ENCODE assay signal across 1 cellular context in the genomic region with DNA sequence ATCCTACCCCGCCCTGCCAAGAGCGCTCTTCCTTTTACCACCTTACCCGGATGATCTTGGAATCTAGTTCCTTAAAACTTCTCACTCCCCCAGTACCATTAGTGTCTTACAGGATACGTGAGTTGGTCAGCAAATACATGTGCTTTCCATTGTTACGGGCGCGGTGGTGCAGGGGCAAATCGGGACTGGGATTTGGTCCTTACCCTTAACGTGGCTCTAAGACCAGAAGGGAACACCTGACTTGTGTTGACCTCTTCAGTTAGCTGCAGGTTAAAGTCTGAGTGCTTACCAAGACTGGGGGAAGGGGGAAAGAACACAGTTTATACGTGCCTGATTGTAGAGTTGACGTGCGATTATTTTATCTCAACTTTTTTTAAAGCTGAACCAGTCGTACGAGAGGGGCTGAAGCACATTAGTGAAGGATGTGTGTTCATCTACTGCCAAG.
TF ChIP-seq lines count a peak whose summit lies in the region.

No MANE protein-coding gene starts in this region.

TF ChIP-seq in H1, 55 proteins besides CTCF, POLR2A, EP300 and RAD21:
- TF ChIP-seq SIN3A (conservative IDR thresholded peaks at IDR 0.05 in 1 of 2, IDR thresholded peaks at IDR 0.05 in 1 of 2; ENCODE audit: low read depth in 1 of 2, low read length in 2 of 2) (peak in 1 of 2 experiments; percentile 63; a peak in 1 of 4 replicates), ZNF274 (IDR thresholded peaks at IDR 0.05; ENCODE audit: borderline replicate concordance, extremely low read depth, low read length) (no peak), SAP30 (IDR thresholded peaks at IDR 0.05; ENCODE audit: insufficient read depth, insufficient replicate concordance, low read length) (no peak), SP1 (IDR thresholded peaks at IDR 0.05; ENCODE audit: low read depth, low read length) (no peak), MAFK (IDR thresholded peaks at IDR 0.05; ENCODE audit: low read depth, low read length) (no peak), SUZ12 (IDR thresholded peaks at IDR 0.05; ENCODE audit: low read length) (no peak), BRCA1 (IDR thresholded peaks at IDR 0.05; ENCODE audit: low read depth, low read length) (no peak), CHD2 (IDR thresholded peaks at IDR 0.05; ENCODE audit: low read length) (0 out of 2 replicates have a peak, but pooled peaks have one; percentile 44)
- TF ChIP-seq, protein P1, sequence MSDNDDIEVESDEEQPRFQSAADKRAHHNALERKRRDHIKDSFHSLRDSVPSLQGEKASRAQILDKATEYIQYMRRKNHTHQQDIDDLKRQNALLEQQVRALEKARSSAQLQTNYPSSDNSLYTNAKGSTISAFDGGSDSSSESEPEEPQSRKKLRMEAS (IDR thresholded peaks at IDR 0.05) = peak; percentile 60
